20 cellular contexts compared by ENCODE assay signal in genomic region chr15:96544162-96544756, GRCh38.
DNase-seq lines count a peak whose midpoint lies in the region; FAIRE-seq and TF ChIP-seq lines count a peak whose summit lies in the region.
"Had no signal": no experiment of that assay in that cellular context is flagged by ENCODE, and none has a peak within 500 bp of the region (broad histone marks: within the 10 kb centered on the region; RNA-seq: fewer than 3 reads in every experiment).

No MANE protein-coding gene starts in this region.

- dilution Hi-C loops in mammary epithelial cell (cut with HindIII; ENCODE audit: low sequenced_read_pairs) = no loop called here

- H3K9ac ChIP-seq in mammary epithelial cell (ENCODE audit: insufficient read depth, low read length) = no peak overlapping the region
- H3K9ac ChIP-seq in H1 (replicated peaks in 1 of 4; ENCODE audit: extremely low read depth in 1 of 4, low read depth in 3 of 4, low read length in 3 of 4) = no peak overlapping the region
- H3K9ac ChIP-seq in colonic mucosa (ENCODE audit: low read depth in 2 of 2, low read length in 2 of 2) = no peak overlapping the region

- POLR2A ChIA-PET in MCF 10A (lab: Yijun Ruan, JAX) (interaction anchor here (0.6 to 0.7 kb wide), 2 partner anchors 15 to 1664 kb away, joined by 3 to 4 read pairs; no protein-coding TSS in a partner anchor), H1 (lab: Charles Lee; ENCODE audit: partially characterized antibody) (no interaction called here)

- H3K79me2 ChIP-seq in mammary epithelial cell (ENCODE audit: insufficient read depth, low read length) = no peaks in the 10 kb centered on the region
- no peaks in the 10 kb centered on the region for H3K79me2 ChIP-seq in H1 (ENCODE audit: control insufficient read depth in 1 of 2, insufficient read depth in 2 of 2, low read length in 2 of 2)

- H2BK5ac ChIP-seq in H1 (ENCODE audit: low read depth, low read length) = no peak overlapping the region

- H2BK12ac ChIP-seq in H1 (ENCODE audit: low read depth, low read length) = no peak overlapping the region

- H3K4ac ChIP-seq in H1 (replicated peaks; ENCODE audit: insufficient read length, low read depth, low read length) = no peak overlapping the region

- H3K14ac ChIP-seq in H1 (ENCODE audit: insufficient read length) = no peak overlapping the region

- H3K18ac ChIP-seq in H1 (ENCODE audit: extremely low read depth, low read length) = no peak overlapping the region

- no peak overlapping the region for H2AK5ac ChIP-seq in H1 (ENCODE audit: low read depth, low read length)

- no peak overlapping the region for H3K4me3 ChIP-seq in mammary epithelial cell (replicated peaks in 1 of 3; ENCODE audit: insufficient read depth in 1 of 3, low read depth in 2 of 3, low read length in 3 of 3)
- no peak overlapping the region for H3K4me3 ChIP-seq in H1 (ENCODE audit: extremely low read depth in 1 of 4, insufficient read depth in 2 of 4, low read depth in 3 of 4, low read length in 4 of 4)
- H3K4me3 ChIP-seq in colonic mucosa = no peak overlapping the region

- intact Hi-C loops in mammary epithelial cell (cut with micrococcal nuclease) (no loop called here), MCF 10A (cut with micrococcal nuclease) (no loop called here), colonic mucosa (cut with DNase I) (no loop called here)
- intact Hi-C loops in activated naive CD4-positive, alpha-beta T cell treated with anti-CD3 and anti-CD28 coated beads for 36 hours (cut with micrococcal nuclease) = no loop called here

- no TSS peak for BruUV-seq in mammary epithelial cell (replicated peaks; lab: Mats Ljungman, UMichigan)
- BruUV-seq in MCF 10A (replicated peaks; lab: Mats Ljungman, UMichigan) = no TSS peak

- no peaks in the 10 kb centered on the region for H3K9me3 Mint-ChIP-seq in MCF 10A (ENCODE audit: unreplicated experiment)
- H3K9me3 Mint-ChIP-seq in activated naive CD4-positive, alpha-beta T cell treated with anti-CD3 and anti-CD28 coated beads for 36 hours = no peaks in the 10 kb centered on the region

- H3K23me2 ChIP-seq in H1 (ENCODE audit: low read depth, low read length) = no peaks in the 10 kb centered on the region

- no peaks in the 10 kb centered on the region for H3K79me1 ChIP-seq in H1 (ENCODE audit: low read depth, low read length)

- H3K9me3 ChIP-seq in mammary epithelial cell (replicated peaks; ENCODE audit: insufficient read depth, low read length) (no peaks in the 10 kb centered on the region), H1 (ENCODE audit: insufficient read depth in 2 of 2, low read depth in 1 of 2, low read length in 1 of 2) (no peaks in the 10 kb centered on the region), colonic mucosa (no peaks in the 10 kb centered on the region)

- H4K20me1 ChIP-seq in mammary epithelial cell (ENCODE audit: insufficient read depth, low read length) (no peaks in the 10 kb centered on the region), H1 (replicated peaks in 1 of 2; ENCODE audit: control insufficient read depth in 1 of 2, insufficient read depth in 2 of 2, low read length in 2 of 2) (no peaks in the 10 kb centered on the region)

- H3K27ac ChIP-seq in mammary epithelial cell (ENCODE audit: insufficient read depth, low read depth, low read length) (no peak overlapping the region), H1 (ENCODE audit: low read depth, low read length) (no peak overlapping the region), colonic mucosa (no peak overlapping the region)

- no peak for TF ChIP-seq EP300 in H1 (IDR thresholded peaks at IDR 0.05; ENCODE audit: borderline replicate concordance in 1 of 2, low read depth in 2 of 2, low read length in 2 of 2)

- peak; percentile 2 for DNase-seq in mammary epithelial cell
- DNase-seq in MCF 10A (ENCODE audit: unreplicated experiment) = no peak
- DNase-seq in NCI-H1930 (lab: John Stamatoyannopoulos, UW) = peak; percentile 33 to 51
- DNase-seq in H1 (ENCODE audit: low read depth in 1 of 2, low spot score in 2 of 2) = no peak
- DNase-seq in retina = peak; percentile 20
- no peak for DNase-seq in colonic mucosa
- no peak for DNase-seq in mucosa of gallbladder (ENCODE audit: low spot score)
- no peak for DNase-seq in activated naive CD4-positive, alpha-beta T cell treated with anti-CD3 and anti-CD28 coated beads for 36 hours
- DNase-seq: C1 segment of cervical spinal cord; CD8-positive, alpha-beta memory T cell; GOT3; KG1; NCI-H146; NCI-H2107; NCI-H226; NCI-H524; NK-92 treated with Interleukin-12 subunit alpha and Interleukin-12 subunit beta, amount 100 ng/mL, for 24 hours; SHP77 had no signal

- TF ChIP-seq POLR2A in H1 (IDR thresholded peaks at IDR 0.05; ENCODE audit: control extremely low read depth in 1 of 2, low read depth in 2 of 2, low read length in 2 of 2) = no peak

- CTCF ChIA-PET in mammary epithelial cell (lab: Charles Lee; ENCODE audit: low non-redundant PET) (no interaction called here), MCF 10A (lab: Yijun Ruan, JAX) (no interaction called here), H1 (lab: Charles Lee; ENCODE audit: partially characterized antibody) (interaction anchor here (1.3 kb wide), 1 partner anchor 53 kb away, joined by 3 read pairs; no protein-coding TSS in a partner anchor)
- CTCF ChIA-PET in activated naive CD4-positive, alpha-beta T cell treated with anti-CD3 and anti-CD28 coated beads for 36 hours (lab: Charles Lee) = no interaction called here

- in situ Hi-C loops in mammary epithelial cell (cut with MboI; ENCODE audit: low sequenced_read_pairs in 2 of 2) = no loop called here

- H3K36me3 ChIP-seq in mammary epithelial cell (ENCODE audit: insufficient read depth, low read length) = no peaks in the 10 kb centered on the region
- H3K36me3 ChIP-seq in H1 (ENCODE audit: control insufficient read depth in 2 of 4, insufficient read depth in 4 of 4, low read length in 3 of 4) = no peaks in the 10 kb centered on the region
- H3K36me3 ChIP-seq in colonic mucosa = no peaks in the 10 kb centered on the region

- no peak overlapping the region for H3K27ac Mint-ChIP-seq in MCF 10A (ENCODE audit: low read depth, unreplicated experiment)
- no peak overlapping the region for H3K27ac Mint-ChIP-seq in activated naive CD4-positive, alpha-beta T cell treated with anti-CD3 and anti-CD28 coated beads for 36 hours
- H3K27ac Mint-ChIP-seq: CD8-positive, alpha-beta memory T cell had no signal

- H2BK15ac ChIP-seq in H1 (ENCODE audit: low read length) = no peak overlapping the region

- no peak overlapping the region for H2BK120ac ChIP-seq in H1 (replicated peaks; ENCODE audit: low read depth, low read length)

- H3K4me2 ChIP-seq in mammary epithelial cell (ENCODE audit: insufficient read depth, low read depth, low read length) (no peak overlapping the region), H1 (ENCODE audit: insufficient read depth in 1 of 2, low read depth in 2 of 2, low read length in 2 of 2) (no peak overlapping the region)

- no peaks in the 10 kb centered on the region for H3K4me1 ChIP-seq in mammary epithelial cell (ENCODE audit: insufficient read depth, low read length)
- peaks cover 0 to 3% (median 0%) of the 10 kb centered on the region in 4 experiments; a peak in 2 of 7 replicates for H3K4me1 ChIP-seq in H1 (replicated peaks in 1 of 4; ENCODE audit: control insufficient read depth in 3 of 4, insufficient read depth in 4 of 4, low read length in 3 of 4)
- H3K4me1 ChIP-seq in colonic mucosa = no peaks in the 10 kb centered on the region

- 2% methylated on average over 4 of the region's 5 CpGs for WGBS in mammary epithelial cell (ENCODE audit: low coverage, missing lambda C conversion rate)
- WGBS in H1 (ENCODE audit: extremely low coverage in 1 of 2, insufficient coverage in 1 of 2, insufficient read length in 1 of 2, insufficient replicate concordance in 2 of 2, low coverage in 1 of 2, low lambda C conversion rate in 2 of 2, missing lambda C conversion rate in 1 of 2), 2 experiments = 68% methylated on average over 5 of the region's 5 CpGs; no CpG with 5 or more reads in 1 of the 2 experiments

- H3K23ac ChIP-seq in H1 (ENCODE audit: insufficient read length) = no peak overlapping the region

- TF ChIP-seq CTCF in mammary epithelial cell (conservative IDR thresholded peaks at IDR 0.05 in 1 of 2, IDR thresholded peaks at IDR 0.05 in 1 of 2; ENCODE audit: extremely low read depth in 1 of 2, insufficient read depth in 1 of 2, low read depth in 1 of 2, low read length in 2 of 2) (no peak), MCF 10A (IDR thresholded peaks at IDR 0.05; ENCODE audit: unreplicated experiment) (no peak), H1 (IDR thresholded peaks at IDR 0.05; ENCODE audit: control extremely low read depth in 1 of 3, insufficient read depth in 1 of 3, low read depth in 1 of 3, low read length in 3 of 3) (no peak), colonic mucosa (IDR thresholded peaks at IDR 0.05) (no peak)

- peak overlapping the region; percentile 23 for H2AFZ ChIP-seq in mammary epithelial cell (ENCODE audit: low read depth, low read length)
- H2AFZ ChIP-seq in H1 (ENCODE audit: low read length) = 0 out of 2 replicates have a peak overlapping the region, but pooled peaks have one; percentile 57

- no peak overlapping the region for H3K56ac ChIP-seq in H1 (replicated peaks; ENCODE audit: insufficient read length, low read depth, low read length)

- TF ChIP-seq RAD21 in H1 (IDR thresholded peaks at IDR 0.05 in 1 of 2, conservative IDR thresholded peaks at IDR 0.05 in 1 of 2; ENCODE audit: low read depth in 2 of 2, low read length in 2 of 2) = no peak

- FAIRE-seq in H1 (lab: Jason Lieb, UNC) = no peak
- FAIRE-seq: GM12892, GM18507 had no signal

- no peak overlapping the region for H4K8ac ChIP-seq in H1 (ENCODE audit: extremely low read depth, insufficient read depth, low read length)

- H4K5ac ChIP-seq in H1 (ENCODE audit: insufficient read length, low read depth, low read length) = no peak overlapping the region

- H4K91ac ChIP-seq in H1 (replicated peaks; ENCODE audit: insufficient read length, low read length) = no peak overlapping the region

- H3K4me3 Mint-ChIP-seq in MCF 10A (ENCODE audit: unreplicated experiment) = no peak overlapping the region
- no peak overlapping the region for H3K4me3 Mint-ChIP-seq in activated naive CD4-positive, alpha-beta T cell treated with anti-CD3 and anti-CD28 coated beads for 36 hours
- H3K4me3 Mint-ChIP-seq: CD8-positive, alpha-beta memory T cell had no signal

- no peaks in the 10 kb centered on the region for H3K36me3 Mint-ChIP-seq in MCF 10A (ENCODE audit: insufficient read depth, unreplicated experiment)
- H3K36me3 Mint-ChIP-seq in activated naive CD4-positive, alpha-beta T cell treated with anti-CD3 and anti-CD28 coated beads for 36 hours (ENCODE audit: low read depth) = no peaks in the 10 kb centered on the region
- H3K36me3 Mint-ChIP-seq: CD8-positive, alpha-beta memory T cell had no signal

- H3K4me1 Mint-ChIP-seq in MCF 10A (ENCODE audit: insufficient read depth, unreplicated experiment) = no peaks in the 10 kb centered on the region
- no peaks in the 10 kb centered on the region for H3K4me1 Mint-ChIP-seq in activated naive CD4-positive, alpha-beta T cell treated with anti-CD3 and anti-CD28 coated beads for 36 hours (ENCODE audit: low read depth)
- H3K4me1 Mint-ChIP-seq: CD8-positive, alpha-beta memory T cell had no signal

- H3K27me3 Mint-ChIP-seq in MCF 10A (ENCODE audit: insufficient read depth, unreplicated experiment) = peaks cover 14% of the 10 kb centered on the region
- no peaks in the 10 kb centered on the region for H3K27me3 Mint-ChIP-seq in activated naive CD4-positive, alpha-beta T cell treated with anti-CD3 and anti-CD28 coated beads for 36 hours (ENCODE audit: low read depth)

- no peak overlapping the region for H2BK20ac ChIP-seq in H1 (ENCODE audit: low read length)

- H3K27me3 ChIP-seq in mammary epithelial cell (ENCODE audit: insufficient read depth, low read length) = no peaks in the 10 kb centered on the region
- no peaks in the 10 kb centered on the region for H3K27me3 ChIP-seq in H1 (replicated peaks in 1 of 4; ENCODE audit: control insufficient read depth in 3 of 4, extremely low read depth in 1 of 4, insufficient read depth in 3 of 4, low read length in 3 of 4)
- H3K27me3 ChIP-seq in colonic mucosa = no peaks in the 10 kb centered on the region

Comparison
In these comparisons a context has a peak if more than half of its experiments do, and no peak if none do; other contexts are left out.
1. DNase-seq: peak in mammary epithelial cell (single experiment), NCI-H1930 (2 of 2) and retina (single experiment); none in MCF 10A (single experiment), H1 (0 of 2), colonic mucosa (single experiment), mucosa of gallbladder (single experiment) and activated naive CD4-positive, alpha-beta T cell treated with anti-CD3 and anti-CD28 coated beads for 36 hours (single experiment).